12 cellular contexts compared by ENCODE assay signal in the genomic region with DNA sequence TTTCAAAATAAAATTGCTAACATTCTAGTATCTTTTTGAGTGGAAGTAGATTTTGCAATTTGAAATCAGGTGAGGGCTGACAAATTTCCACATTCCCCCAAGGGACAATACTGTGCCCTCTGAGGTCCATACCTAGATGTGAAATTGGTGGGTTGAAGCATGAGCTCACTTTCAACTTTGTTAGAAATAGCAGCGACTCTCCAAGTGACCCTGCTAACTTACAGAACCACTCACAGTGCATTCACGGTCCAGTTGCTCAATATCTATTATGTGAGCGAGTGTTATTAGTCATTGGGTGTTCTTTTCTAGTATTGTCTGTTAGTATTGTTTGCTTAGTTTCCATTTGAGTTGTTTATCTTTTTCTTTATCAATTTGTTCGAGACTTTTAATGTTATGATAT. TPM values are rescaled to one million over a fixed set of nuclear protein-coding genes. Genes with fewer than 3 reads are reported as not detected.
DNase-seq lines count a peak whose midpoint lies in the region; ATAC-seq, FAIRE-seq and TF ChIP-seq lines count a peak whose summit lies in the region.
"Had no signal": no experiment of that assay in that cellular context is flagged by ENCODE, and none has a peak within 500 bp of the region (broad histone marks: within the 10 kb centered on the region; RNA-seq: fewer than 3 reads in every experiment).

No MANE protein-coding gene starts in this region.

- TF ChIP-seq RAD21 in A549 (conservative IDR thresholded peaks at IDR 0.05 in 1 of 2, IDR thresholded peaks at IDR 0.05 in 1 of 2) = no peak

- H3K27ac ChIP-seq in A549 = peak overlapping the region in 1 of 2 experiments; percentile 22; a peak in 1 of 6 replicates
- H3K27ac ChIP-seq: cardiac muscle cell had no signal

- H3K27ac Mint-ChIP-seq in activated T-helper 1 cell treated with anti-CD3 and anti-CD28 coated beads, Interleukin-12 subunit alpha, Interleukin-12 subunit beta, Interleukin-2, Interleukin-4 antibody, amounts not matched to agents 30 ng/mL and 10 ng/mL and 1 ng/mL, durations not matched to agents 14 hours and 24 hours and 36 hours = no peak overlapping the region
- H3K27ac Mint-ChIP-seq: activated CD4-positive, alpha-beta memory T cell treated with anti-CD3 and anti-CD28 coated beads for 36 hours; nephron had no signal

- no peaks in the 10 kb centered on the region for H3K27me3 Mint-ChIP-seq in activated T-helper 1 cell treated with anti-CD3 and anti-CD28 coated beads, Interleukin-12 subunit alpha, Interleukin-12 subunit beta, Interleukin-2, Interleukin-4 antibody, amounts not matched to agents 30 ng/mL and 10 ng/mL and 1 ng/mL, durations not matched to agents 14 hours and 24 hours and 36 hours (ENCODE audit: insufficient read depth)

- H3K9me3 Mint-ChIP-seq in activated T-helper 1 cell treated with anti-CD3 and anti-CD28 coated beads, Interleukin-12 subunit alpha, Interleukin-12 subunit beta, Interleukin-2, Interleukin-4 antibody, amounts not matched to agents 30 ng/mL and 10 ng/mL and 1 ng/mL, durations not matched to agents 14 hours and 24 hours and 36 hours = no peaks in the 10 kb centered on the region

- CTCF ChIA-PET in A549 (lab: Yijun Ruan, JAX) = interaction anchor here (1.1 to 1.4 kb wide), 2 partner anchors 21 to 77 kb away, joined by 3 to 6 read pairs; no protein-coding TSS in a partner anchor

- no peak overlapping the region for H3K4me3 ChIP-seq in A549
- H3K4me3 ChIP-seq: cardiac muscle cell had no signal

- H3K4me1 ChIP-seq in A549 = peaks cover 8% of the 10 kb centered on the region; the same call in 2 of the 3 replicates

- POLR2A ChIA-PET in A549 (lab: Yijun Ruan, JAX) = no interaction called here

- 1% methylated on average over 4 of the region's 4 CpGs for WGBS in A549 (ENCODE audit: missing lambda C conversion rate)

- H3K9me3 ChIP-seq in A549 = no peaks in the 10 kb centered on the region

- FAIRE-seq in A549 (lab: Jason Lieb, UNC) = no peak

- no peaks in the 10 kb centered on the region for H3K36me3 Mint-ChIP-seq in activated T-helper 1 cell treated with anti-CD3 and anti-CD28 coated beads, Interleukin-12 subunit alpha, Interleukin-12 subunit beta, Interleukin-2, Interleukin-4 antibody, amounts not matched to agents 30 ng/mL and 10 ng/mL and 1 ng/mL, durations not matched to agents 14 hours and 24 hours and 36 hours (ENCODE audit: low read depth)
- H3K36me3 Mint-ChIP-seq: activated CD4-positive, alpha-beta memory T cell treated with anti-CD3 and anti-CD28 coated beads for 36 hours had no signal

- ATAC-seq in A549 = peak; percentile 56 to 71; a peak in 3 of 6 replicates
- peak; percentile 77 for ATAC-seq in GM19328 (IDR thresholded peaks at IDR 0.05; ENCODE audit: unreplicated experiment)
- peak; percentile 80 for ATAC-seq in HG02852 (IDR thresholded peaks at IDR 0.05; ENCODE audit: unreplicated experiment)

- intact Hi-C loops in activated T-helper 1 cell treated with anti-CD3 and anti-CD28 coated beads, Interleukin-12 subunit alpha, Interleukin-12 subunit beta, Interleukin-2, Interleukin-4 antibody, amounts not matched to agents 30 ng/mL and 10 ng/mL and 1 ng/mL, durations not matched to agents 14 hours and 24 hours and 36 hours (cut with micrococcal nuclease) = no loop called here

- H3K4me1 Mint-ChIP-seq in activated T-helper 1 cell treated with anti-CD3 and anti-CD28 coated beads, Interleukin-12 subunit alpha, Interleukin-12 subunit beta, Interleukin-2, Interleukin-4 antibody, amounts not matched to agents 30 ng/mL and 10 ng/mL and 1 ng/mL, durations not matched to agents 14 hours and 24 hours and 36 hours (ENCODE audit: low read depth) = no peaks in the 10 kb centered on the region
- H3K4me1 Mint-ChIP-seq: nephron had no signal

- peak overlapping the region; percentile 40 for H3K4me2 ChIP-seq in A549

- TF ChIP-seq POLR2A in A549 (IDR thresholded peaks at IDR 0.05; ENCODE audit: low read length) = no peak

- no peak for TF ChIP-seq EP300 in A549 (IDR thresholded peaks at IDR 0.05)

- TF ChIP-seq CTCF in A549 (IDR thresholded peaks at IDR 0.05) = no peak

- DNase-seq in A549 (ENCODE audit: low read depth in 1 of 2, low spot score in 1 of 2) = peak; percentile 15 to 16
- DNase-seq in LHCN-M2 (ENCODE audit: low read depth) = peak; percentile 12
- DNase-seq in NCI-H82 treated with DMSO at 0.1 percent for 48 hours (lab: John Stamatoyannopoulos, UW; ENCODE audit: unreplicated experiment) = no peak
- no peak for DNase-seq in T-helper 9 cell
- DNase-seq in DMS114 treated with DMSO at 0.1 percent for 48 hours (lab: John Stamatoyannopoulos, UW; ENCODE audit: unreplicated experiment) = no peak
- no peak for DNase-seq in activated T-helper 1 cell treated with anti-CD3 and anti-CD28 coated beads, Interleukin-12 subunit alpha, Interleukin-12 subunit beta, Interleukin-2, Interleukin-4 antibody, amounts not matched to agents 30 ng/mL and 10 ng/mL and 1 ng/mL, durations not matched to agents 14 hours and 24 hours and 36 hours (ENCODE audit: low spot score)
- DNase-seq: activated CD4-positive, alpha-beta memory T cell treated with anti-CD3 and anti-CD28 coated beads for 36 hours; Right ventricle myocardium superior had no signal

- no peak overlapping the region for H3K4me3 Mint-ChIP-seq in activated T-helper 1 cell treated with anti-CD3 and anti-CD28 coated beads, Interleukin-12 subunit alpha, Interleukin-12 subunit beta, Interleukin-2, Interleukin-4 antibody, amounts not matched to agents 30 ng/mL and 10 ng/mL and 1 ng/mL, durations not matched to agents 14 hours and 24 hours and 36 hours
- H3K4me3 Mint-ChIP-seq: activated CD4-positive, alpha-beta memory T cell treated with anti-CD3 and anti-CD28 coated beads for 36 hours; nephron had no signal

TF ChIP-seq in A549, 52 proteins besides CTCF, POLR2A, EP300 and RAD21:
- TF ChIP-seq HOXA7 (CRISPR knock-in tag; IDR thresholded peaks at IDR 0.05) (no peak), SMC3 (IDR thresholded peaks at IDR 0.05) (no peak), FOSB (CRISPR knock-in tag; IDR thresholded peaks at IDR 0.05) (no peak), CEBPB (IDR thresholded peaks at IDR 0.05) (peak; percentile 41 to 54; a peak in 2 of 4 replicates), TP53 (CRISPR knock-in tag; IDR thresholded peaks at IDR 0.05) (no peak), CBX2 (IDR thresholded peaks at IDR 0.05; ENCODE audit: borderline replicate concordance, low read depth) (no peak), HEYL (CRISPR knock-in tag; IDR thresholded peaks at IDR 0.05) (no peak), RNF2 (IDR thresholded peaks at IDR 0.05; ENCODE audit: borderline replicate concordance, low read depth) (no peak)
TF ChIP-seq in A549: peak in this region for 1.

RNA-seq across cellular contexts. Expression of a gene that starts 53.6 kb away (rescaled TPM):
- not detected in 2 replicates for polyA plus RNA-seq in A549 (2011; rRNA removed)
- not detected in 2 replicates for polyA plus RNA-seq in A549 (2012; cell fraction: cytosol; rRNA removed)
- not detected in 2 replicates for polyA plus RNA-seq in A549 (2012; cell fraction: nucleus; rRNA removed)
- not detected in 3 replicates for polyA plus RNA-seq in A549 (2017; fragmentation: RNase III; extraction: RNeasy Plus Mini Kit Qiagen cat#74134 plus additional on column Dnase treatment)
- polyA minus RNA-seq in A549 (2011; rRNA and poly(A)+ RNA removed) = not detected in 2 replicates
- total RNA-seq in LHCN-M2 (2014; rRNA removed) = not detected in 2 replicates
- polyA plus RNA-seq in LHCN-M2 (2012) = not detected
- not detected in 2 replicates for total RNA-seq in activated T-helper 1 cell treated with anti-CD3 and anti-CD28 coated beads, Interleukin-12 subunit alpha, Interleukin-12 subunit beta, Interleukin-2, Interleukin-4 antibody, amounts not matched to agents 30 ng/mL and 10 ng/mL and 1 ng/mL, durations not matched to agents 14 hours and 24 hours and 36 hours
- total RNA-seq: activated CD4-positive, alpha-beta memory T cell treated with anti-CD3 and anti-CD28 coated beads for 36 hours; cardiac muscle cell; Right ventricle myocardium superior had no signal
- polyA plus RNA-seq: cardiac muscle cell had no signal

Comparison
In these comparisons a context has a peak if more than half of its experiments do, and no peak if none do; other contexts are left out.
1. DNase-seq: peak in A549 (2 of 2) and LHCN-M2 (single experiment); none in NCI-H82 treated with DMSO at 0.1 percent for 48 hours (single experiment), T-helper 9 cell (single experiment), DMS114 treated with DMSO at 0.1 percent for 48 hours (single experiment) and activated T-helper 1 cell treated with anti-CD3 and anti-CD28 coated beads, Interleukin-12 subunit alpha, Interleukin-12 subunit beta, Interleukin-2, Interleukin-4 antibody, amounts not matched to agents 30 ng/mL and 10 ng/mL and 1 ng/mL, durations not matched to agents 14 hours and 24 hours and 36 hours (single experiment).
2. Peak in every context shown above with its lines, with median percentiles within 50 percentile points of each other: ATAC-seq.